Comparison of ENCODE assay signal across 19 cellular contexts in genomic region chr3:139339219-139339906, GRCh38. TPM values are rescaled to one million over a fixed set of nuclear protein-coding genes. Genes with fewer than 3 reads are reported as not detected.
DNase-seq lines count a peak whose midpoint lies in the region; ATAC-seq, FAIRE-seq and TF ChIP-seq lines count a peak whose summit lies in the region.
"Had no signal": no experiment of that assay in that cellular context is flagged by ENCODE, and none has a peak within 500 bp of the region (broad histone marks: within the 10 kb centered on the region; RNA-seq: fewer than 3 reads in every experiment).

No MANE protein-coding gene starts in this region.

- ATAC-seq in pancreas = no peak
- ATAC-seq: sciatic nerve had no signal

- intact Hi-C loops in pancreas (cut with DNase I) = loop anchor here in 1 of 3 donors (10.0 kb wide), 1 partner anchor 235 kb away; no protein-coding TSS in a partner anchor

- DNase-seq in activated CD4-positive, alpha-beta T cell treated with anti-CD3 and anti-CD28 coated beads, Interleukin-2, amount 50 U/mL, for 48 hours = peak; percentile 38 to 56
- no peak for DNase-seq in activated CD4-positive, alpha-beta T cell treated with anti-CD3 and anti-CD28 coated beads for 4 hours
- DNase-seq in M059J (ENCODE audit: low read depth) (peak; percentile 83), non-pigmented ciliary epithelial cell (ENCODE audit: low read depth) (peak; percentile 10), NCI-H2029 (lab: John Stamatoyannopoulos, UW) (no peak), GM20000 (ENCODE audit: low spot score) (no peak), pancreas (no peak)
- DNase-seq in activated CD4-positive, alpha-beta memory T cell treated with anti-CD3 and anti-CD28 coated beads, Interleukin-2, amount 10 ng/mL, durations not matched to agents 7 days and 5 days = peak; percentile 26
- DNase-seq: ACHN, NCI-H187, NCI-H526 treated with DMSO at 0.1 percent for 48 hours, Peyer's patch had no signal

- H3K4me1 Mint-ChIP-seq in activated CD4-positive, alpha-beta memory T cell treated with anti-CD3 and anti-CD28 coated beads, Interleukin-2, amount 10 ng/mL, durations not matched to agents 7 days and 5 days = peaks cover 20% of the 10 kb centered on the region

- POLR2A ChIA-PET in activated CD4-positive, alpha-beta memory T cell treated with anti-CD3 and anti-CD28 coated beads, Interleukin-2, amount 10 ng/mL, durations not matched to agents 7 days and 5 days (lab: Charles Lee) = no interaction called here

- no peaks in the 10 kb centered on the region for H3K4me1 ChIP-seq in pancreas

- no peak for FAIRE-seq in pancreas (lab: Jason Lieb, UNC)
- FAIRE-seq: D721Med, H1 had no signal

- peaks cover 3% of the 10 kb centered on the region for H3K27me3 Mint-ChIP-seq in activated CD4-positive, alpha-beta memory T cell treated with anti-CD3 and anti-CD28 coated beads, Interleukin-2, amount 10 ng/mL, durations not matched to agents 7 days and 5 days

- TF ChIP-seq CTCF in GM20000 (IDR thresholded peaks at IDR 0.05; ENCODE audit: extremely low read depth, missing control alignments) (no peak), pancreas (IDR thresholded peaks at IDR 0.05) (no peak)

- no peak overlapping the region for H3K4me3 ChIP-seq in pancreas
- H3K4me3 ChIP-seq: Peyer's patch had no signal

- H3K9me3 ChIP-seq in pancreas = no peaks in the 10 kb centered on the region
- H3K9me3 ChIP-seq: Peyer's patch had no signal

- no peaks in the 10 kb centered on the region for H3K36me3 Mint-ChIP-seq in activated CD4-positive, alpha-beta memory T cell treated with anti-CD3 and anti-CD28 coated beads, Interleukin-2, amount 10 ng/mL, durations not matched to agents 7 days and 5 days (ENCODE audit: low read depth)

- H3K27ac ChIP-seq in pancreas = no peak overlapping the region
- H3K27ac ChIP-seq: KMS-11, Peyer's patch had no signal

- H3K27ac Mint-ChIP-seq in activated CD4-positive, alpha-beta memory T cell treated with anti-CD3 and anti-CD28 coated beads, Interleukin-2, amount 10 ng/mL, durations not matched to agents 7 days and 5 days = no peak overlapping the region
- H3K27ac Mint-ChIP-seq: activated naive CD4-positive, alpha-beta T cell treated with anti-CD3 and anti-CD28 coated beads, Interleukin-2, amount 50 U/mL, for 24 hours; memory B cell had no signal

- H3K4me3 Mint-ChIP-seq in activated CD4-positive, alpha-beta memory T cell treated with anti-CD3 and anti-CD28 coated beads, Interleukin-2, amount 10 ng/mL, durations not matched to agents 7 days and 5 days = no peak overlapping the region
- H3K4me3 Mint-ChIP-seq: activated naive CD4-positive, alpha-beta T cell treated with anti-CD3 and anti-CD28 coated beads, Interleukin-2, amount 50 U/mL, for 24 hours; central memory CD8-positive, alpha-beta T cell; memory B cell had no signal

- H3K36me3 ChIP-seq in pancreas = no peaks in the 10 kb centered on the region
- H3K36me3 ChIP-seq: Peyer's patch had no signal

- CTCF ChIA-PET in activated CD4-positive, alpha-beta memory T cell treated with anti-CD3 and anti-CD28 coated beads, Interleukin-2, amount 10 ng/mL, durations not matched to agents 7 days and 5 days (lab: Charles Lee) = interaction anchor here (0.6 to 4.8 kb wide), 2 partner anchors 10 to 524 kb away, joined by 3 to 21 read pairs; no protein-coding TSS in a partner anchor

- 68 to 75% methylated on average over 4 of the region's 4 CpGs for WGBS in pancreas, 2 donors

- H3K9me3 Mint-ChIP-seq in activated CD4-positive, alpha-beta memory T cell treated with anti-CD3 and anti-CD28 coated beads, Interleukin-2, amount 10 ng/mL, durations not matched to agents 7 days and 5 days = no peaks in the 10 kb centered on the region
- H3K9me3 Mint-ChIP-seq: activated naive CD4-positive, alpha-beta T cell treated with anti-CD3 and anti-CD28 coated beads, Interleukin-2, amount 50 U/mL, for 24 hours had no signal

- no peaks in the 10 kb centered on the region for H3K27me3 ChIP-seq in pancreas
- H3K27me3 ChIP-seq: Peyer's patch had no signal

RNA-seq across cellular contexts. Expression of gene MRPS22, which starts 4.5 kb away (rescaled TPM):
- total RNA-seq in M059J (2014; rRNA removed; shearing (Covaris generic)) = 154 and 191 TPM in 2 replicates
- total RNA-seq in activated CD4-positive, alpha-beta memory T cell treated with anti-CD3 and anti-CD28 coated beads, Interleukin-2, amount 10 ng/mL, durations not matched to agents 7 days and 5 days = 10 to 100 TPM; 31.9 to 37.2 TPM
- total RNA-seq in pancreas = 10 to 100 TPM; 17.3 to 27.2 (median 18.8) TPM
- polyA plus RNA-seq in pancreas = 10 to 100 TPM; 14.7 to 29.0 TPM

RNA-seq across cellular contexts. Expression of gene COPB2, which starts 50.1 kb away (rescaled TPM):
- 246 and 350 TPM in 2 replicates for total RNA-seq in M059J (2014; rRNA removed; shearing (Covaris generic))
- 100 to 1,000 TPM; 106 to 109 TPM for total RNA-seq in activated CD4-positive, alpha-beta memory T cell treated with anti-CD3 and anti-CD28 coated beads, Interleukin-2, amount 10 ng/mL, durations not matched to agents 7 days and 5 days
- 100 to 1,000 TPM in 4 of 6 donors, 10 to 100 TPM in 2; 62.7 to 114 (median 102) TPM for total RNA-seq in pancreas
- polyA plus RNA-seq in pancreas = 10 to 100 TPM; 26.9 to 63.3 TPM

Comparison
In these comparisons a context has a peak if more than half of its experiments do, and no peak if none do; other contexts are left out.
1. DNase-seq: peak in activated CD4-positive, alpha-beta T cell treated with anti-CD3 and anti-CD28 coated beads, Interleukin-2, amount 50 U/mL, for 48 hours (2 of 2), M059J (single experiment), activated CD4-positive, alpha-beta memory T cell treated with anti-CD3 and anti-CD28 coated beads, Interleukin-2, amount 10 ng/mL, durations not matched to agents 7 days and 5 days (single experiment) and non-pigmented ciliary epithelial cell (single experiment); none in activated CD4-positive, alpha-beta T cell treated with anti-CD3 and anti-CD28 coated beads for 4 hours (0 of 2), NCI-H2029 (single experiment), GM20000 (single experiment) and pancreas (0 of 6).